Comparison of ENCODE assay signal across 1 cellular context in the genomic region with DNA sequence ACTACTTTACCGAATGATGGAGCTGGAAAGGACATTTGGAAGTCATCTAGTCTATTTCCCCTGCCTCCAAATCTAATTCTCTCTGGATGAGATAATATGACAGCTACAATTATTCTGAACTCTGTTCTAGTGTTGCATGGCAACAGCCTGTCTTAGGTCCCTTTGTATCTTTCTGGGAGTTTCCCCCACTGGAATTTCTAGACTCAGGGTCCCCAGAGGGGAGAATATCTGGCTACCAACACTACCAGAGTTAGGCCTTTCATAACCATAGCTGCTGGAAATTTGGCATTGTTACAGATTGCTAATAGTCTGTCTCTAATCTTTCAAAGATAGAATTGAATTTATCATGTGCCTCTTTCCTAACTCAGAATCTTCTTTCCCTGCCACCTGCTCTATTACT.
TF ChIP-seq lines count a peak whose summit lies in the region.

No MANE protein-coding gene starts in this region.

TF ChIP-seq in GM23338, 12 proteins besides CTCF, POLR2A, EP300 and RAD21 (continued from another document):
- TF ChIP-seq EZH2phosphoT487 (IDR thresholded peaks at IDR 0.05; ENCODE audit: unreplicated experiment) (no peak), STAT1 (IDR thresholded peaks at IDR 0.05; ENCODE audit: unreplicated experiment) (no peak)
- TF ChIP-seq, protein P1, sequence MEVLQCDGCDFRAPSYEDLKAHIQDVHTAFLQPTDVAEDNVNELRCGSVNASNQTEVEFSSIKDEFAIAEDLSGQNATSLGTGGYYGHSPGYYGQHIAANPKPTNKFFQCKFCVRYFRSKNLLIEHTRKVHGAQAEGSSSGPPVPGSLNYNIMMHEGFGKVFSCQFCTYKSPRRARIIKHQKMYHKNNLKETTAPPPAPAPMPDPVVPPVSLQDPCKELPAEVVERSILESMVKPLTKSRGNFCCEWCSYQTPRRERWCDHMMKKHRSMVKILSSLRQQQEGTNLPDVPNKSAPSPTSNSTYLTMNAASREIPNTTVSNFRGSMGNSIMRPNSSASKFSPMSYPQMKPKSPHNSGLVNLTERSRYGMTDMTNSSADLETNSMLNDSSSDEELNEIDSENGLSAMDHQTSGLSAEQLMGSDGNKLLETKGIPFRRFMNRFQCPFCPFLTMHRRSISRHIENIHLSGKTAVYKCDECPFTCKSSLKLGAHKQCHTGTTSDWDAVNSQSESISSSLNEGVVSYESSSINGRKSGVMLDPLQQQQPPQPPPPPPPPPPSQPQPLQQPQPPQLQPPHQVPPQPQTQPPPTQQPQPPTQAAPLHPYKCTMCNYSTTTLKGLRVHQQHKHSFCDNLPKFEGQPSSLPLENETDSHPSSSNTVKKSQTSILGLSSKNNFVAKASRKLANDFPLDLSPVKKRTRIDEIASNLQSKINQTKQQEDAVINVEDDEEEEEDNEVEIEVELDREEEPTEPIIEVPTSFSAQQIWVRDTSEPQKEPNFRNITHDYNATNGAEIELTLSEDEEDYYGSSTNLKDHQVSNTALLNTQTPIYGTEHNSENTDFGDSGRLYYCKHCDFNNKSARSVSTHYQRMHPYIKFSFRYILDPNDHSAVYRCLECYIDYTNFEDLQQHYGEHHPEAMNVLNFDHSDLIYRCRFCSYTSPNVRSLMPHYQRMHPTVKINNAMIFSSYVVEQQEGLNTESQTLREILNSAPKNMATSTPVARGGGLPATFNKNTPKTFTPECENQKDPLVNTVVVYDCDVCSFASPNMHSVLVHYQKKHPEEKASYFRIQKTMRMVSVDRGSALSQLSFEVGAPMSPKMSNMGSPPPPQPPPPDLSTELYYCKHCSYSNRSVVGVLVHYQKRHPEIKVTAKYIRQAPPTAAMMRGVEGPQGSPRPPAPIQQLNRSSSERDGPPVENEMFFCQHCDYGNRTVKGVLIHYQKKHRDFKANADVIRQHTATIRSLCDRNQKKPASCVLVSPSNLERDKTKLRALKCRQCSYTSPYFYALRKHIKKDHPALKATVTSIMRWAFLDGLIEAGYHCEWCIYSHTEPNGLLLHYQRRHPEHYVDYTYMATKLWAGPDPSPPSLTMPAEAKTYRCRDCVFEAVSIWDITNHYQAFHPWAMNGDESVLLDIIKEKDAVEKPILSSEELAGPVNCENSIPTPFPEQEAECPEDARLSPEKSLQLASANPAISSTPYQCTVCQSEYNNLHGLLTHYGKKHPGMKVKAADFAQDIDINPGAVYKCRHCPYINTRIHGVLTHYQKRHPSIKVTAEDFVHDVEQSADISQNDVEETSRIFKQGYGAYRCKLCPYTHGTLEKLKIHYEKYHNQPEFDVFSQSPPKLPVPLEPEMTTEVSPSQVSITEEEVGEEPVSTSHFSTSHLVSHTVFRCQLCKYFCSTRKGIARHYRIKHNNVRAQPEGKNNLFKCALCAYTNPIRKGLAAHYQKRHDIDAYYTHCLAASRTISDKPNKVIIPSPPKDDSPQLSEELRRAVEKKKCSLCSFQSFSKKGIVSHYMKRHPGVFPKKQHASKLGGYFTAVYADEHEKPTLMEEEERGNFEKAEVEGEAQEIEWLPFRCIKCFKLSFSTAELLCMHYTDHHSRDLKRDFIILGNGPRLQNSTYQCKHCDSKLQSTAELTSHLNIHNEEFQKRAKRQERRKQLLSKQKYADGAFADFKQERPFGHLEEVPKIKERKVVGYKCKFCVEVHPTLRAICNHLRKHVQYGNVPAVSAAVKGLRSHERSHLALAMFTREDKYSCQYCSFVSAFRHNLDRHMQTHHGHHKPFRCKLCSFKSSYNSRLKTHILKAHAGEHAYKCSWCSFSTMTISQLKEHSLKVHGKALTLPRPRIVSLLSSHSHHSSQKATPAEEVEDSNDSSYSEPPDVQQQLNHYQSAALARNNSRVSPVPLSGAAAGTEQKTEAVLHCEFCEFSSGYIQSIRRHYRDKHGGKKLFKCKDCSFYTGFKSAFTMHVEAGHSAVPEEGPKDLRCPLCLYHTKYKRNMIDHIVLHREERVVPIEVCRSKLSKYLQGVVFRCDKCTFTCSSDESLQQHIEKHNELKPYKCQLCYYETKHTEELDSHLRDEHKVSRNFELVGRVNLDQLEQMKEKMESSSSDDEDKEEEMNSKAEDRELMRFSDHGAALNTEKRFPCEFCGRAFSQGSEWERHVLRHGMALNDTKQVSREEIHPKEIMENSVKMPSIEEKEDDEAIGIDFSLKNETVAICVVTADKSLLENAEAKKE (CRISPR knock-in tag; IDR thresholded peaks at IDR 0.05): no peak
